8 cellular contexts compared by ENCODE assay signal in genomic region chr3:60393946-60394345, GRCh38.
"Had no signal": no experiment of that assay in that cellular context is flagged by ENCODE, and none has a peak within 500 bp of the region (broad histone marks: within the 10 kb centered on the region; RNA-seq: fewer than 3 reads in every experiment).

No MANE protein-coding gene starts in this region.

- H2AFZ ChIP-seq: GM23248 had no signal

- H3K27ac ChIP-seq: GM23248 had no signal

- ATAC-seq: HCT116 had no signal

- H3K4me3 ChIP-seq: GM23248, HAP-1 had no signal

- H3K9ac ChIP-seq: GM23248 had no signal

- DNase-seq: GM23248, GOT3, H7, H9, HCEC 1CT, HFFc6 had no signal

- H3K36me3 ChIP-seq: HAP-1 had no signal

- H3K4me3 Mint-ChIP-seq: H9, HFFc6 had no signal

- H3K27ac Mint-ChIP-seq: H9, HFFc6 had no signal
